ENCODE assay signal across 22 cellular contexts in genomic region chr13:92829930-92830329, GRCh38.
DNase-seq lines count a peak whose midpoint lies in the region; ATAC-seq, FAIRE-seq and TF ChIP-seq lines count a peak whose summit lies in the region.
"Had no signal": no experiment of that assay in that cellular context is flagged by ENCODE, and none has a peak within 500 bp of the region (broad histone marks: within the 10 kb centered on the region; RNA-seq: fewer than 3 reads in every experiment).

No MANE protein-coding gene starts in this region.

- H3K4me3 ChIP-seq in SK-N-SH (ENCODE audit: low read depth in 2 of 2, low read length in 1 of 2), result no peak overlapping the region
- H3K4me3 ChIP-seq: BLaER1 treated with 17β-estradiol and CSF1 and Interleukin-3, amounts not matched to agents 10 nM and 100 nM; GM12878; HAP-1 had no signal

- peaks cover 0 to 3% of the 10 kb centered on the region in 2 experiments; a peak in 1 of 4 replicates for H3K4me1 ChIP-seq in SK-N-SH (ENCODE audit: control insufficient read depth in 1 of 2, insufficient read depth in 2 of 2, low read depth in 1 of 2, low read length in 1 of 2)
- H3K4me1 ChIP-seq: BLaER1 treated with 17β-estradiol and CSF1 and Interleukin-3, amounts not matched to agents 10 nM and 100 nM; HAP-1 had no signal

- no peaks in the 10 kb centered on the region for H3K27me3 ChIP-seq in SK-N-SH (ENCODE audit: insufficient read depth)
- H3K27me3 ChIP-seq: BE2C; BLaER1 treated with 17β-estradiol and CSF1 and Interleukin-3, amounts not matched to agents 10 nM and 100 nM had no signal

- no peaks in the 10 kb centered on the region for H3F3A ChIP-seq in SK-N-SH (replicated peaks; ENCODE audit: insufficient read depth)

- no peaks in the 10 kb centered on the region for H3K79me2 ChIP-seq in SK-N-SH (ENCODE audit: insufficient read depth)

- 10% methylated on average over 3 of the region's 3 CpGs for WGBS in SK-N-SH (ENCODE audit: low lambda C conversion rate)

- TF ChIP-seq RAD21 in SK-N-SH (IDR thresholded peaks at IDR 0.05; ENCODE audit: low read length), result no peak

- no peak for TF ChIP-seq EP300 in SK-N-SH (IDR thresholded peaks at IDR 0.05; ENCODE audit: borderline replicate concordance in 1 of 2, low read depth in 1 of 2, low read length in 1 of 2)

- no peak overlapping the region for H3K4me2 ChIP-seq in SK-N-SH
- H3K4me2 ChIP-seq: BLaER1 treated with 17β-estradiol and CSF1 and Interleukin-3, amounts not matched to agents 10 nM and 100 nM had no signal

- H2AFZ ChIP-seq in SK-N-SH (ENCODE audit: low read depth), result no peak overlapping the region

- TF ChIP-seq CTCF in SK-N-SH (IDR thresholded peaks at IDR 0.05), result no peak

- H3K27ac ChIP-seq in SK-N-SH (ENCODE audit: low read depth in 2 of 2, low read length in 1 of 2), result no peak overlapping the region
- H3K27ac ChIP-seq: 22Rv1; BLaER1 treated with 17β-estradiol and CSF1 and Interleukin-3, amounts not matched to agents 10 nM and 100 nM had no signal

- no peak for DNase-seq in SK-N-SH
- peak; percentile 14 for DNase-seq in left kidney (ENCODE audit: low read depth, low spot score)
- no peak for DNase-seq in stimulated activated naive CD4-positive, alpha-beta T cell treated with Interleukin-2 at 50 U/mL for 16 hours (lab: John Stamatoyannopoulos, UW)
- DNase-seq: AML-193; BE2C; CD4-positive, alpha-beta T cell; CD8-positive, alpha-beta memory T cell; DMS 273 treated with DMSO at 0.1 percent for 48 hours; DMS79; EL; GDM1; GOT3 had no signal

- no peak for TF ChIP-seq POLR2A in GM18505 (IDR thresholded peaks at IDR 0.05; ENCODE audit: borderline replicate concordance, extremely low read depth, insufficient read depth, insufficient read length)

- peak; percentile 38; the same call in 1 of the 3 replicates for ATAC-seq in SK-N-SH treated with all-trans-retinoic acid at 6 μM for 48 hours
- ATAC-seq in GM18505 (IDR thresholded peaks at IDR 0.05; ENCODE audit: unreplicated experiment), result no peak
- ATAC-seq: GM12878 had no signal

- H3K9me2 ChIP-seq in SK-N-SH, result no peaks in the 10 kb centered on the region

- peak; percentile 18 for FAIRE-seq in endometrium (lab: Jason Lieb, UNC)
- FAIRE-seq: A204.1, D721Med, GM12878, H54 had no signal

- no peaks in the 10 kb centered on the region for H4K20me1 ChIP-seq in SK-N-SH (ENCODE audit: insufficient read depth)
- H4K20me1 ChIP-seq: BLaER1 treated with 17β-estradiol and CSF1 and Interleukin-3, amounts not matched to agents 10 nM and 100 nM had no signal

- CTCF ChIA-PET in SK-N-SH (lab: Yijun Ruan, JAX), result no interaction called here

- no peaks in the 10 kb centered on the region for H3K9me3 ChIP-seq in SK-N-SH
- H3K9me3 ChIP-seq: BE2C; BLaER1 treated with 17β-estradiol and CSF1 and Interleukin-3, amounts not matched to agents 10 nM and 100 nM; HAP-1 had no signal

- no peak overlapping the region for H3K9ac ChIP-seq in SK-N-SH
- H3K9ac ChIP-seq: BLaER1 treated with 17β-estradiol and CSF1 and Interleukin-3, amounts not matched to agents 10 nM and 100 nM had no signal

- POLR2A ChIA-PET in SK-N-SH (lab: Yijun Ruan, JAX), result no interaction called here

- no peaks in the 10 kb centered on the region for H3K36me3 ChIP-seq in SK-N-SH (replicated peaks in 1 of 2; ENCODE audit: control insufficient read depth in 1 of 2, insufficient read depth in 2 of 2, low read length in 1 of 2)
- H3K36me3 ChIP-seq: BE2C; BLaER1 treated with 17β-estradiol and CSF1 and Interleukin-3, amounts not matched to agents 10 nM and 100 nM; HAP-1 had no signal

TF ChIP-seq in SK-N-SH treated with all-trans-retinoic acid at 6 μM for 48 hours, 23 proteins besides CTCF, POLR2A, EP300 and RAD21 (continues in another document):
- TF ChIP-seq CSRNP3 (CRISPR knock-in tag; IDR thresholded peaks at IDR 0.05) (no peak), ARNTL (CRISPR knock-in tag; IDR thresholded peaks at IDR 0.05; ENCODE audit: borderline replicate concordance, low read depth) (no peak), RARB (CRISPR knock-in tag; IDR thresholded peaks at IDR 0.05) (no peak), CSDC2 (CRISPR knock-in tag; IDR thresholded peaks at IDR 0.05) (no peak), PPARA (CRISPR knock-in tag; IDR thresholded peaks at IDR 0.05; ENCODE audit: borderline replicate concordance) (no peak), ISL1 (CRISPR knock-in tag; IDR thresholded peaks at IDR 0.05) (peak; percentile 89), TOX (CRISPR knock-in tag; IDR thresholded peaks at IDR 0.05; ENCODE audit: borderline replicate concordance) (peak; percentile 56; the same call in 1 of the 2 replicates)
- TF ChIP-seq, protein P1, sequence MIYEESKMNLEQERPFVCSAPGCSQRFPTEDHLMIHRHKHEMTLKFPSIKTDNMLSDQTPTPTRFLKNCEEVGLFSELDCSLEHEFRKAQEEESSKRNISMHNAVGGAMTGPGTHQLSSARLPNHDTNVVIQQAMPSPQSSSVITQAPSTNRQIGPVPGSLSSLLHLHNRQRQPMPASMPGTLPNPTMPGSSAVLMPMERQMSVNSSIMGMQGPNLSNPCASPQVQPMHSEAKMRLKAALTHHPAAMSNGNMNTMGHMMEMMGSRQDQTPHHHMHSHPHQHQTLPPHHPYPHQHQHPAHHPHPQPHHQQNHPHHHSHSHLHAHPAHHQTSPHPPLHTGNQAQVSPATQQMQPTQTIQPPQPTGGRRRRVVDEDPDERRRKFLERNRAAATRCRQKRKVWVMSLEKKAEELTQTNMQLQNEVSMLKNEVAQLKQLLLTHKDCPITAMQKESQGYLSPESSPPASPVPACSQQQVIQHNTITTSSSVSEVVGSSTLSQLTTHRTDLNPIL (CRISPR knock-in tag; IDR thresholded peaks at IDR 0.05; ENCODE audit: low read depth), result peak; percentile 87

TF ChIP-seq in SK-N-SH, 30 proteins besides CTCF, POLR2A, EP300 and RAD21:
- no peak for TF ChIP-seq RXRA (IDR thresholded peaks at IDR 0.05; ENCODE audit: borderline replicate concordance, low read depth)
- TF ChIP-seq NRF1 (IDR thresholded peaks at IDR 0.05; ENCODE audit: low read depth, low read length), result no peak
- TF ChIP-seq, protein P2, sequence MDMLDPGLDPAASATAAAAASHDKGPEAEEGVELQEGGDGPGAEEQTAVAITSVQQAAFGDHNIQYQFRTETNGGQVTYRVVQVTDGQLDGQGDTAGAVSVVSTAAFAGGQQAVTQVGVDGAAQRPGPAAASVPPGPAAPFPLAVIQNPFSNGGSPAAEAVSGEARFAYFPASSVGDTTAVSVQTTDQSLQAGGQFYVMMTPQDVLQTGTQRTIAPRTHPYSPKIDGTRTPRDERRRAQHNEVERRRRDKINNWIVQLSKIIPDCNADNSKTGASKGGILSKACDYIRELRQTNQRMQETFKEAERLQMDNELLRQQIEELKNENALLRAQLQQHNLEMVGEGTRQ (IDR thresholded peaks at IDR 0.05; ENCODE audit: borderline replicate concordance, low read depth, low read length), result no peak
- TF ChIP-seq RFX5 (IDR thresholded peaks at IDR 0.05; ENCODE audit: low read length), result no peak
- no peak for TF ChIP-seq FOSL2 (IDR thresholded peaks at IDR 0.05; ENCODE audit: borderline replicate concordance, low read depth)
- TF ChIP-seq RCOR1 (IDR thresholded peaks at IDR 0.05; ENCODE audit: low read length), result no peak
